ENCODE assay signal across 12 cellular contexts in genomic region chr4:117560329-117560728, GRCh38.
A peak's percentile ranks its signal among the peaks of the same experiment; 100 is the strongest.
DNase-seq lines count a peak whose midpoint lies in the region; ATAC-seq, FAIRE-seq and TF ChIP-seq lines count a peak whose summit lies in the region.
"Had no signal": no experiment of that assay in that cellular context is flagged by ENCODE, and none has a peak within 500 bp of the region (broad histone marks: within the 10 kb centered on the region; RNA-seq: fewer than 3 reads in every experiment).

No MANE protein-coding gene starts in this region.

- intact Hi-C loops in vagina (cut with DNase I): no loop called here

- TF ChIP-seq POLR2A in vagina (IDR thresholded peaks at IDR 0.05): no peak

- no peak overlapping the region for H3K27ac Mint-ChIP-seq in osteocyte (ENCODE audit: unreplicated experiment)

- TF ChIP-seq CTCF in bronchial epithelial cell (IDR thresholded peaks at IDR 0.05; ENCODE audit: insufficient read depth, low read length, severe bottlenecking) (no peak), osteocyte (IDR thresholded peaks at IDR 0.05) (peak; percentile 53), vagina (IDR thresholded peaks at IDR 0.05) (no peak)

- no peaks in the 10 kb centered on the region for H3K9me3 Mint-ChIP-seq in osteocyte (ENCODE audit: unreplicated experiment)

- H3K9me3 ChIP-seq in vagina: no peaks in the 10 kb centered on the region

- H3K4me1 Mint-ChIP-seq in osteocyte (ENCODE audit: unreplicated experiment): no peaks in the 10 kb centered on the region

- no peaks in the 10 kb centered on the region for H3K27me3 ChIP-seq in bronchial epithelial cell (ENCODE audit: control insufficient read depth, insufficient read depth, low read length)
- no peaks in the 10 kb centered on the region for H3K27me3 ChIP-seq in vagina

- H3K27me3 Mint-ChIP-seq in osteocyte (ENCODE audit: unreplicated experiment): peaks cover 6% of the 10 kb centered on the region

- no peaks in the 10 kb centered on the region for H3K36me3 Mint-ChIP-seq in osteocyte (ENCODE audit: unreplicated experiment)

- H3K4me3 Mint-ChIP-seq in osteocyte (ENCODE audit: unreplicated experiment): no peak overlapping the region

- H3K36me3 ChIP-seq in bronchial epithelial cell (ENCODE audit: control insufficient read depth, insufficient read depth, low read length) (no peaks in the 10 kb centered on the region), vagina (no peaks in the 10 kb centered on the region)

- no peak for ATAC-seq in HG02763 (IDR thresholded peaks at IDR 0.05; ENCODE audit: unreplicated experiment)

- H3K27ac ChIP-seq in vagina: no peak overlapping the region

- no peak for FAIRE-seq in bronchial epithelial cell (lab: Jason Lieb, UNC)

- no peaks in the 10 kb centered on the region for H3K4me1 ChIP-seq in vagina

- peak; percentile 4 for DNase-seq in GM03348 (ENCODE audit: low spot score)
- peak; percentile 73 for DNase-seq in NCI-H446 treated with DMSO at 0.1 percent for 48 hours (lab: John Stamatoyannopoulos, UW)
- DNase-seq in bronchial epithelial cell (ENCODE audit: low read depth): peak; percentile 22
- no peak for DNase-seq in osteocyte (ENCODE audit: extremely low spot score, unreplicated experiment)
- DNase-seq in vagina (ENCODE audit: extremely low spot score in 2 of 2): no peak
- DNase-seq in T-helper 2 cell: no peak
- no peak for DNase-seq in germinal center (ENCODE audit: low spot score)
- DNase-seq: amniotic stem cell; GF-D8; SHP77; stimulated activated naive CD4-positive, alpha-beta T cell had no signal

- H3K4me3 ChIP-seq in bronchial epithelial cell (ENCODE audit: low read depth, low read length) (no peak overlapping the region), vagina (no peak overlapping the region)

Comparison
In these comparisons a context has a peak if more than half of its experiments do, and no peak if none do; other contexts are left out.
1. DNase-seq: peak in GM03348 (single experiment), NCI-H446 treated with DMSO at 0.1 percent for 48 hours (single experiment) and bronchial epithelial cell (single experiment); none in osteocyte (single experiment), vagina (0 of 2), T-helper 2 cell (0 of 5) and germinal center (single experiment).